21 cellular contexts compared by ENCODE assay signal in the genomic region with DNA sequence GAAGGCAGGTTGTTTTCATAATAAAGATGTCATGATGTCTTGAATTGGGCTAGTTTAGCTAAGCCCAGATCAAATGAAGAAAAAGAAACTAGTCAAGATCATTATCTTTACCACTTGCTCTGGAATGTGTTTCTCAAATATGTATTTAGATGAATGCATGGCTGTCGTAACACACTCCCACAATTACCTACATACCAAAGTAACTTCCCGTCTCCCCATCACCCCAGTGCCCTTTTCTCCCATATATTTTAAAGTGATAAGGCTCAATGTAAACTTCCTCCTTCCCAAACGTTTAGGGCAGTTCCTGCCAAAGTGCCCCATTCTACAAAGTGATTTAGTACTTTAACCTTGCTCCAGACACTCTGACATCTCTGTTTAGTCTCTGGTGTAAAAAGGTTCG.
DNase-seq lines count a peak whose midpoint lies in the region; ATAC-seq and TF ChIP-seq lines count a peak whose summit lies in the region.
"Had no signal": no experiment of that assay in that cellular context is flagged by ENCODE, and none has a peak within 500 bp of the region (broad histone marks: within the 10 kb centered on the region; RNA-seq: fewer than 3 reads in every experiment).

No MANE protein-coding gene starts in this region.

- no peaks in the 10 kb centered on the region for H3K36me3 ChIP-seq in RWPE2 (ENCODE audit: low read depth)
- H3K36me3 ChIP-seq: MG63 had no signal

- H3K4me3 ChIP-seq in RWPE2 (ENCODE audit: severe bottlenecking) (no peak overlapping the region), fibroblast of pulmonary artery (replicated peaks; ENCODE audit: low read depth, low read length) (no peak overlapping the region)
- H3K4me3 ChIP-seq: MG63 had no signal

- H3K4me1 ChIP-seq in RWPE2 (ENCODE audit: insufficient read depth, poor library complexity, severe bottlenecking) = peaks cover 31% of the 10 kb centered on the region

- H3K27me3 ChIP-seq in RWPE2 (ENCODE audit: insufficient read depth, poor library complexity, severe bottlenecking) = no peaks in the 10 kb centered on the region
- H3K27me3 ChIP-seq: MG63 had no signal

- TF ChIP-seq CTCF in RWPE2 (IDR thresholded peaks at IDR 0.05; ENCODE audit: poor library complexity, severe bottlenecking) (no peak), fibroblast of pulmonary artery (IDR thresholded peaks at IDR 0.05; ENCODE audit: low read length, missing control alignments) (no peak)

- peak; percentile 73 for ATAC-seq in RWPE2 (ENCODE audit: low read depth)

- DNase-seq in LoVo (ENCODE audit: low spot score) (peak; percentile 48), RWPE2 (ENCODE audit: low spot score) (no peak), fibroblast of pulmonary artery (ENCODE audit: low read depth) (peak; percentile 11), substantia nigra (lab: John Stamatoyannopoulos, UW) (no peak), DMS79 (lab: John Stamatoyannopoulos, UW) (no peak), T-helper 2 cell (no peak), germinal center (ENCODE audit: low spot score) (no peak), NCI-H2196 treated with DMSO at 0.1 percent for 48 hours (lab: John Stamatoyannopoulos, UW; ENCODE audit: unreplicated experiment) (no peak)
- DNase-seq: AML-193, DMS79 treated with DMSO at 0.1 percent for 48 hours, GDM1, H7, Karpas-422, MG63, NCI-H1105, NCI-H1694, NCI-H2227 treated with DMSO at 0.1 percent for 48 hours, NCI-H524 treated with DMSO at 0.1 percent for 48 hours, SHP77, SK-N-SH had no signal

- no peaks in the 10 kb centered on the region for H3K9me3 ChIP-seq in RWPE2 (ENCODE audit: severe bottlenecking)
- H3K9me3 ChIP-seq: MG63, SK-N-SH had no signal

- peak overlapping the region; percentile 30 for H3K27ac ChIP-seq in RWPE2 (ENCODE audit: poor library complexity, severe bottlenecking)
- peak overlapping the region; percentile 68 for H3K27ac ChIP-seq in substantia nigra (ENCODE audit: low read depth, low read length, poor library complexity, severe bottlenecking)
- H3K27ac ChIP-seq: C4-2B had no signal

Comparison
In these comparisons a context has a peak if more than half of its experiments do, and no peak if none do; other contexts are left out.
1. DNase-seq: peak in LoVo (single experiment) and fibroblast of pulmonary artery (single experiment); none in RWPE2 (single experiment), substantia nigra (0 of 49), DMS79 (single experiment), T-helper 2 cell (0 of 5), germinal center (single experiment) and NCI-H2196 treated with DMSO at 0.1 percent for 48 hours (single experiment).